8 cellular contexts compared by ENCODE assay signal in genomic region chr12:113531073-113531472, GRCh38. TPM values are rescaled to one million over a fixed set of nuclear protein-coding genes. Genes with fewer than 3 reads are reported as not detected.
"Had no signal": no experiment of that assay in that cellular context is flagged by ENCODE, and none has a peak within 500 bp of the region (broad histone marks: within the 10 kb centered on the region; RNA-seq: fewer than 3 reads in every experiment).

No MANE protein-coding gene starts in this region.

RNA-seq across cellular contexts. Expression of gene LHX5, which starts 59.4 kb away (rescaled TPM):
- total RNA-seq: OCI-LY7, Peyer's patch, Right ventricle myocardium inferior, Right ventricle myocardium superior, SJCRH30, SJSA1, T-cell had no signal
- polyA plus RNA-seq: SK-N-SH had no signal
